Comparison of ENCODE assay signal across 8 cellular contexts in the genomic region with DNA sequence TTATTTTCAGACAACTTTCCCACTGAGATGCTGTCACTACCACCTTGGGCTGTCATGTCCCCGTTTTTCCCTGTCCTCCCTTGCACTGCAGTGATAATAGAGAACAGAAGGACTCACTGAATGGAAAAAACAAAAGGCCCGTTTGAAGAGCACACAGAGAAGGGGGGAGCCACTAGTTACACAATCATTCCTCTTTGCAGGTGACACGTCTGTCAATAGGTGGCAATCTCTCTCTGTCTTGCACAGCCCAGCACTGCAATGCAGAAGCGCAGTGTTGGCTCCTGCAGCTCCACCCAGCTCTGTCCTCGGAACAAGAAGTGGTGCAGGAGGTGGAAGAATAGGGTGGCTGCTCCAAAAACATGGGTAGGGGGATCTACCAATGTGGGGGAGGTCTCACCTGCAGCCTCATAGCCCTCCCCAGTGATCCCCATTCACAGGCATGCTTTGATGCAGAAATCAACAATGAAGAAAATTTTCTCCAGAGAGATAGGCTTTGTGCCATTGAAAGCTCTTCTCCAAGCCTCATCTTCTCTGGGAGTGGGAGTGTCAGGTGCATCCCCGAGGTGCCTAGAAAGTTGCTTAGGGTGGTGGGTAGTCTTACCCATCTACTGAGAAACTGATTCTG. TPM values are rescaled to one million over a fixed set of nuclear protein-coding genes. Genes with fewer than 3 reads are reported as not detected.
DNase-seq lines count a peak whose midpoint lies in the region; ATAC-seq and TF ChIP-seq lines count a peak whose summit lies in the region.

No MANE protein-coding gene starts in this region.

- peak overlapping the region; percentile 96 to 98 for H3K27ac ChIP-seq in SK-N-SH (ENCODE audit: low read depth in 2 of 2, low read length in 1 of 2)
- no peak overlapping the region for H3K27ac ChIP-seq in epithelial cell of prostate
- peak overlapping the region; percentile 64 for H3K27ac ChIP-seq in muscle layer of duodenum (ENCODE audit: low read length)

- TF ChIP-seq POLR2A in NB4 (IDR thresholded peaks at IDR 0.05; ENCODE audit: extremely low read depth, insufficient read length) = no peak

- no peaks in the 10 kb centered on the region for H3K27me3 ChIP-seq in SK-N-SH (ENCODE audit: insufficient read depth)
- no peaks in the 10 kb centered on the region for H3K27me3 ChIP-seq in muscle layer of duodenum (ENCODE audit: low read depth, low read length)

- WGBS in SK-N-SH (ENCODE audit: low lambda C conversion rate) = 30% methylated on average over 6 of the region's 6 CpGs

- H3K4me3 ChIP-seq in NB4 (ENCODE audit: low read depth, low read length) (no peak overlapping the region), SK-N-SH (ENCODE audit: low read depth in 2 of 2, low read length in 1 of 2) (no peak overlapping the region; a peak in 1 of 4 replicates), muscle layer of duodenum (ENCODE audit: low read depth in 1 of 2, low read length in 2 of 2) (no peak overlapping the region)

- H3K9me2 ChIP-seq in SK-N-SH = no peaks in the 10 kb centered on the region

- no peaks in the 10 kb centered on the region for H3K36me3 Mint-ChIP-seq in activated naive CD4-positive, alpha-beta T cell treated with anti-CD3 and anti-CD28 coated beads, Interleukin-2, amount 10 ng/mL, durations not matched to agents 7 days and 5 days

- peaks cover 27 to 31% of the 10 kb centered on the region in 2 experiments for H3K4me1 ChIP-seq in SK-N-SH (ENCODE audit: control insufficient read depth in 1 of 2, insufficient read depth in 2 of 2, low read depth in 1 of 2, low read length in 1 of 2)
- H3K4me1 ChIP-seq in muscle layer of duodenum (ENCODE audit: control insufficient read depth in 1 of 2, insufficient read depth in 2 of 2, low read length in 2 of 2) = peaks cover 45 to 79% of the 10 kb centered on the region in 2 donors

- peak; percentile 49 for DNase-seq in activated naive CD4-positive, alpha-beta T cell treated with anti-CD3 and anti-CD28 coated beads, Interleukin-2, amount 10 ng/mL, durations not matched to agents 7 days and 5 days
- DNase-seq in activated naive CD4-positive, alpha-beta T cell treated with anti-CD3 and anti-CD28 coated beads, Interleukin-2, amount 50 U/mL, for 16 hours = no peak
- DNase-seq in NB4 (ENCODE audit: low read depth) (peak; percentile 66), SK-N-SH (peak; percentile 58), epithelial cell of prostate (ENCODE audit: low read depth, low spot score) (peak; percentile 14)

- peaks cover 87% of the 10 kb centered on the region for H3K79me2 ChIP-seq in SK-N-SH (ENCODE audit: insufficient read depth)

- H3K4me1 Mint-ChIP-seq in activated naive CD4-positive, alpha-beta T cell treated with anti-CD3 and anti-CD28 coated beads, Interleukin-2, amount 10 ng/mL, durations not matched to agents 7 days and 5 days = peaks cover 19% of the 10 kb centered on the region

- POLR2A ChIA-PET in SK-N-SH (lab: Yijun Ruan, JAX) = interaction anchor here (2.7 kb wide), 1 partner anchor 140 kb away, joined by 18 read pairs; no protein-coding TSS in a partner anchor

- H4K20me1 ChIP-seq in SK-N-SH (ENCODE audit: insufficient read depth) = peaks cover 10% of the 10 kb centered on the region

- peaks cover 8% of the 10 kb centered on the region for H3K27me3 Mint-ChIP-seq in activated naive CD4-positive, alpha-beta T cell treated with anti-CD3 and anti-CD28 coated beads, Interleukin-2, amount 10 ng/mL, durations not matched to agents 7 days and 5 days

- H3K9me3 Mint-ChIP-seq in activated naive CD4-positive, alpha-beta T cell treated with anti-CD3 and anti-CD28 coated beads, Interleukin-2, amount 10 ng/mL, durations not matched to agents 7 days and 5 days = no peaks in the 10 kb centered on the region

- peaks cover 19 to 51% of the 10 kb centered on the region in 2 experiments for H3K36me3 ChIP-seq in SK-N-SH (replicated peaks in 1 of 2; ENCODE audit: control insufficient read depth in 1 of 2, insufficient read depth in 2 of 2, low read length in 1 of 2)
- H3K36me3 ChIP-seq in muscle layer of duodenum (ENCODE audit: control insufficient read depth in 1 of 2, insufficient read depth in 2 of 2, low read length in 2 of 2) = no peaks in the 10 kb centered on the region

- H2AFZ ChIP-seq in SK-N-SH (ENCODE audit: low read depth) = no peak overlapping the region

- H3K9me3 ChIP-seq in SK-N-SH = no peaks in the 10 kb centered on the region
- no peaks in the 10 kb centered on the region for H3K9me3 ChIP-seq in muscle layer of duodenum (ENCODE audit: control insufficient read depth in 1 of 2, low read length in 2 of 2)

- peak overlapping the region; percentile 6; the same call in 1 of the 2 replicates for H3K4me2 ChIP-seq in SK-N-SH

- peaks cover 32% of the 10 kb centered on the region for H3F3A ChIP-seq in SK-N-SH (replicated peaks; ENCODE audit: insufficient read depth)

- ATAC-seq in HG02623 (IDR thresholded peaks at IDR 0.05; ENCODE audit: unreplicated experiment) (peak; percentile 47), GM19397 (IDR thresholded peaks at IDR 0.05; ENCODE audit: unreplicated experiment) (no peak)

- CTCF ChIA-PET in activated naive CD4-positive, alpha-beta T cell treated with anti-CD3 and anti-CD28 coated beads, Interleukin-2, amount 10 ng/mL, durations not matched to agents 7 days and 5 days (lab: Charles Lee) = interaction anchor here (0.9 to 7.9 kb wide), 12 partner anchors 10 to 525 kb away, joined by 3 to 123 read pairs (median 8); a partner anchor contains a TSS
- CTCF ChIA-PET in SK-N-SH (lab: Yijun Ruan, JAX) = interaction anchor here (0.6 to 12.9 kb wide), 26 partner anchors 9 to 822 kb away, joined by 3 to 269 read pairs (median 4); no protein-coding TSS in a partner anchor

- no peak for TF ChIP-seq EP300 in SK-N-SH (IDR thresholded peaks at IDR 0.05; ENCODE audit: borderline replicate concordance in 1 of 2, low read depth in 1 of 2, low read length in 1 of 2)

- H3K4me3 Mint-ChIP-seq in activated naive CD4-positive, alpha-beta T cell treated with anti-CD3 and anti-CD28 coated beads, Interleukin-2, amount 10 ng/mL, durations not matched to agents 7 days and 5 days = no peak overlapping the region

- no peak overlapping the region for H3K9ac ChIP-seq in SK-N-SH

- no peak overlapping the region for H3K27ac Mint-ChIP-seq in activated naive CD4-positive, alpha-beta T cell treated with anti-CD3 and anti-CD28 coated beads, Interleukin-2, amount 10 ng/mL, durations not matched to agents 7 days and 5 days

- peak; percentile 28 for TF ChIP-seq CTCF in NB4 (IDR thresholded peaks at IDR 0.05; ENCODE audit: low read depth, low read length)
- TF ChIP-seq CTCF in SK-N-SH (IDR thresholded peaks at IDR 0.05) = peak; percentile 53

- peak; percentile 93 for TF ChIP-seq RAD21 in SK-N-SH (IDR thresholded peaks at IDR 0.05; ENCODE audit: low read length)

TF ChIP-seq in SK-N-SH, 30 proteins besides CTCF, POLR2A, EP300 and RAD21 (continues in another document):
- no peak for TF ChIP-seq FOXJ3 (CRISPR knock-in tag; IDR thresholded peaks at IDR 0.05)
- no peak for TF ChIP-seq ELF1 (IDR thresholded peaks at IDR 0.05)
- TF ChIP-seq GATA2 (CRISPR knock-in tag; IDR thresholded peaks at IDR 0.05) = no peak
- no peak for TF ChIP-seq EZH2phosphoT487 (IDR thresholded peaks at IDR 0.05; ENCODE audit: borderline replicate concordance, low read depth)
- TF ChIP-seq RFX5 (IDR thresholded peaks at IDR 0.05; ENCODE audit: low read length) = peak; percentile 64; the same call in 1 of the 2 replicates
- TF ChIP-seq JUND (IDR thresholded peaks at IDR 0.05) = no peak
- TF ChIP-seq, protein P1, sequence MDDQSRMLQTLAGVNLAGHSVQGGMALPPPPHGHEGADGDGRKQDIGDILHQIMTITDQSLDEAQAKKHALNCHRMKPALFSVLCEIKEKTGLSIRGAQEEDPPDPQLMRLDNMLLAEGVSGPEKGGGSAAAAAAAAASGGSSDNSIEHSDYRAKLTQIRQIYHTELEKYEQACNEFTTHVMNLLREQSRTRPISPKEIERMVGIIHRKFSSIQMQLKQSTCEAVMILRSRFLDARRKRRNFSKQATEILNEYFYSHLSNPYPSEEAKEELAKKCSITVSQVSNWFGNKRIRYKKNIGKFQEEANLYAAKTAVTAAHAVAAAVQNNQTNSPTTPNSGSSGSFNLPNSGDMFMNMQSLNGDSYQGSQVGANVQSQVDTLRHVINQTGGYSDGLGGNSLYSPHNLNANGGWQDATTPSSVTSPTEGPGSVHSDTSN (IDR thresholded peaks at IDR 0.05) = no peak
- no peak for TF ChIP-seq RXRA (IDR thresholded peaks at IDR 0.05; ENCODE audit: borderline replicate concordance, low read depth)
- TF ChIP-seq, protein P2, sequence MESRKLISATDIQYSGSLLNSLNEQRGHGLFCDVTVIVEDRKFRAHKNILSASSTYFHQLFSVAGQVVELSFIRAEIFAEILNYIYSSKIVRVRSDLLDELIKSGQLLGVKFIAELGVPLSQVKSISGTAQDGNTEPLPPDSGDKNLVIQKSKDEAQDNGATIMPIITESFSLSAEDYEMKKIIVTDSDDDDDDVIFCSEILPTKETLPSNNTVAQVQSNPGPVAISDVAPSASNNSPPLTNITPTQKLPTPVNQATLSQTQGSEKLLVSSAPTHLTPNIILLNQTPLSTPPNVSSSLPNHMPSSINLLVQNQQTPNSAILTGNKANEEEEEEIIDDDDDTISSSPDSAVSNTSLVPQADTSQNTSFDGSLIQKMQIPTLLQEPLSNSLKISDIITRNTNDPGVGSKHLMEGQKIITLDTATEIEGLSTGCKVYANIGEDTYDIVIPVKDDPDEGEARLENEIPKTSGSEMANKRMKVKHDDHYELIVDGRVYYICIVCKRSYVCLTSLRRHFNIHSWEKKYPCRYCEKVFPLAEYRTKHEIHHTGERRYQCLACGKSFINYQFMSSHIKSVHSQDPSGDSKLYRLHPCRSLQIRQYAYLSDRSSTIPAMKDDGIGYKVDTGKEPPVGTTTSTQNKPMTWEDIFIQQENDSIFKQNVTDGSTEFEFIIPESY (IDR thresholded peaks at IDR 0.05; ENCODE audit: borderline replicate concordance, low read depth) = no peak
- TF ChIP-seq, protein P3, sequence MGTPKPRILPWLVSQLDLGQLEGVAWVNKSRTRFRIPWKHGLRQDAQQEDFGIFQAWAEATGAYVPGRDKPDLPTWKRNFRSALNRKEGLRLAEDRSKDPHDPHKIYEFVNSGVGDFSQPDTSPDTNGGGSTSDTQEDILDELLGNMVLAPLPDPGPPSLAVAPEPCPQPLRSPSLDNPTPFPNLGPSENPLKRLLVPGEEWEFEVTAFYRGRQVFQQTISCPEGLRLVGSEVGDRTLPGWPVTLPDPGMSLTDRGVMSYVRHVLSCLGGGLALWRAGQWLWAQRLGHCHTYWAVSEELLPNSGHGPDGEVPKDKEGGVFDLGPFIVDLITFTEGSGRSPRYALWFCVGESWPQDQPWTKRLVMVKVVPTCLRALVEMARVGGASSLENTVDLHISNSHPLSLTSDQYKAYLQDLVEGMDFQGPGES (IDR thresholded peaks at IDR 0.05; ENCODE audit: low read depth, low read length) = no peak
- no peak for TF ChIP-seq TCF12 (IDR thresholded peaks at IDR 0.05)
- TF ChIP-seq, protein P4, sequence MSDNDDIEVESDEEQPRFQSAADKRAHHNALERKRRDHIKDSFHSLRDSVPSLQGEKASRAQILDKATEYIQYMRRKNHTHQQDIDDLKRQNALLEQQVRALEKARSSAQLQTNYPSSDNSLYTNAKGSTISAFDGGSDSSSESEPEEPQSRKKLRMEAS (IDR thresholded peaks at IDR 0.05; ENCODE audit: low read depth) = no peak

RNA-seq across cellular contexts. Expression of a gene that starts 31.8 kb away (rescaled TPM):
- polyA plus RNA-seq in SK-N-SH (2012; rRNA removed) = 329 and 454 TPM in 2 replicates
- polyA plus RNA-seq in SK-N-SH (2012; cell fraction: cytosol; rRNA removed) = 409 and 444 TPM in 2 replicates
- 657 and 858 TPM in 2 replicates for polyA plus RNA-seq in SK-N-SH (2012; cell fraction: nucleus; rRNA removed)
